Comparison of ENCODE assay signal across 27 cellular contexts in the genomic region with DNA sequence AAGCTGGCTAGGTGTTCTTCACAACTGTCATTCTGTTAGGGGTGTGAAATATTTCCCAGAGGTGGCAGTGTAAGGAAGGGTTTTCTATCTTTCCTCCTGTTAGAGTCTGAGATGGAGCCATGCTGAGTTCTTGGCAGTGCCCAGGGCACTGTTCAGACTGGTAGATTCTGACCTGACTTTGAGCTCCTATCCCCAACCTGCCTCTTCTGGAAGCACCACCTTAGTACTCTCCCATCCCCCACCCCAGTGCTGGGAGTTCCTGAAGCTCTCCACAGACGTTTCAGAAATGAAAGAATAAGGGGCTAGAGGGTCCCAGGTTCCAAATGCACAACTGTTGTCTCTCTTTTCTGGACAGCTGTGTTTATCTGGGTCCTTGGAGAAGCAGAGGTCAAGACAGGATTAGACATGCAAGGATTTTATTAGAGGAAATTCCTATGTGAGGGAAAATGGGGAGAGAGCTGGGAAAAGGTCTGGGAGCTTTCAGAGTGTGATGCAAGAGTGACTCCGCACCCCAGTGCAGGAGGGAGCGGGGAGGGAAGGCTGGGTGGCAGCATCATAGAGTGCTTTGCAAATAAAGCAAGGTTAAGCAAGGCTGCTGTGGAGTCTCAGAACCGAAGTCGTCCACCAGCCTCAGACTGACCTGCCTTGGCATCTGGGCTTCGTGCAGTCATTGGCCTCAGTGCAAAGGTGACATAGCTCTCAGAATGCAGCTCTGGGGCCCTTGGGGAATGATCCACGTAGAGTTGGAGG.
DNase-seq lines count a peak whose midpoint lies in the region; ATAC-seq and TF ChIP-seq lines count a peak whose summit lies in the region.
"Had no signal": no experiment of that assay in that cellular context is flagged by ENCODE, and none has a peak within 500 bp of the region (broad histone marks: within the 10 kb centered on the region; RNA-seq: fewer than 3 reads in every experiment).

No MANE protein-coding gene starts in this region.

- H3K9me3 Mint-ChIP-seq in MCF 10A (ENCODE audit: unreplicated experiment), result no peaks in the 10 kb centered on the region
- H3K9me3 Mint-ChIP-seq: activated T-helper 2 cell treated with anti-CD3 and anti-CD28 coated beads, Interferon-gamma antibody, Interleukin-2, Interleukin-4, amounts not matched to agents 10 μg/mL and 5 μg/mL and 100 μg/mL, durations not matched to agents 14 hours and 24 hours and 36 hours; T-cell had no signal

- H3K36me3 Mint-ChIP-seq in MCF 10A (ENCODE audit: insufficient read depth, unreplicated experiment), result no peaks in the 10 kb centered on the region
- H3K36me3 Mint-ChIP-seq: T-cell had no signal

- DNase-seq in MCF 10A (ENCODE audit: unreplicated experiment) (peak; percentile 82), breast epithelium (ENCODE audit: low spot score in 2 of 2) (no peak), RWPE1 (ENCODE audit: low spot score) (peak; percentile 93), hepatocyte (ENCODE audit: low spot score) (peak; percentile 48), upper lobe of left lung (peak in 1 of 2 donors; percentile 66), middle frontal gyrus (ENCODE audit: extremely low spot score, low spot score) (no peak), NCI-H1092 (lab: John Stamatoyannopoulos, UW) (no peak)
- DNase-seq: activated CD4-positive, alpha-beta T cell treated with anti-CD3 and anti-CD28 coated beads for 36 hours; body of pancreas; Caco-2; foreskin melanocyte; midbrain; NCI-H146; NCI-H2171 treated with DMSO at 0.1 percent for 48 hours; NCI-H69; SHP77; small intestine; stimulated activated CD4-positive, alpha-beta T cell treated with anti-CD3 and anti-CD28 coated beads, Interleukin-2, amount 100 ng/mL, for 48 hours; stimulated activated naive CD8-positive, alpha-beta T cell treated with anti-CD3 and anti-CD28 coated beads, Interleukin-15, Interleukin-2, amounts not matched to agents 100 U/mL and 50 U/mL, for 24 hours; T-cell had no signal

- H4K20me1 ChIP-seq in hepatocyte (ENCODE audit: insufficient read depth, poor library complexity, severe bottlenecking), result no peaks in the 10 kb centered on the region

- TF ChIP-seq EP300 in upper lobe of left lung (IDR thresholded peaks at IDR 0.05), result no peak

- H3K36me3 ChIP-seq in breast epithelium (no peaks in the 10 kb centered on the region), hepatocyte (replicated peaks; ENCODE audit: insufficient read depth, low read depth) (no peaks in the 10 kb centered on the region), upper lobe of left lung (no peaks in the 10 kb centered on the region)
- H3K36me3 ChIP-seq: prostate gland, tibial nerve had no signal

- no peaks in the 10 kb centered on the region for H3K79me2 ChIP-seq in hepatocyte

- no peak for TF ChIP-seq POLR2A in breast epithelium (IDR thresholded peaks at IDR 0.05)
- no peak for TF ChIP-seq POLR2A in upper lobe of left lung (IDR thresholded peaks at IDR 0.05)

- no peak overlapping the region for H2AFZ ChIP-seq in hepatocyte

- no peaks in the 10 kb centered on the region for H3K9me2 ChIP-seq in hepatocyte (replicated peaks; ENCODE audit: insufficient read depth)

- H3K4me3 ChIP-seq in breast epithelium, result no peak overlapping the region
- no peak overlapping the region for H3K4me3 ChIP-seq in hepatocyte
- no peak overlapping the region for H3K4me3 ChIP-seq in upper lobe of left lung
- H3K4me3 ChIP-seq: body of pancreas, coronary artery, prostate gland, tibial nerve had no signal

- WGBS in hepatocyte (ENCODE audit: low lambda C conversion rate, missing lambda C conversion rate), result 48% methylated on average over 7 of the region's 7 CpGs
- whole genome bisulfite sequencing in upper lobe of left lung, 2 donors, result 45 to 55% methylated on average over 7 of the region's 7 CpGs

- H3K4me1 ChIP-seq in breast epithelium, result no peaks in the 10 kb centered on the region
- peaks cover 2% of the 10 kb centered on the region for H3K4me1 ChIP-seq in hepatocyte (ENCODE audit: insufficient read depth)
- peaks cover 0 to 9% (median 0%) of the 10 kb centered on the region in 4 donors for H3K4me1 ChIP-seq in upper lobe of left lung
- H3K4me1 ChIP-seq: body of pancreas, prostate gland, tibial nerve had no signal

- TF ChIP-seq CTCF in MCF 10A (IDR thresholded peaks at IDR 0.05; ENCODE audit: unreplicated experiment) (no peak), breast epithelium (IDR thresholded peaks at IDR 0.05) (no peak), RWPE1 (conservative IDR thresholded peaks at IDR 0.05; ENCODE audit: low read depth) (no peak), hepatocyte (IDR thresholded peaks at IDR 0.05; ENCODE audit: poor library complexity) (no peak), upper lobe of left lung (IDR thresholded peaks at IDR 0.05) (no peak)

- intact Hi-C loops in MCF 10A (cut with micrococcal nuclease), result no loop called here
- intact Hi-C loops in breast epithelium (cut with DNase I; ENCODE audit: low total_unique reads), result no loop called here

- H3K27ac Mint-ChIP-seq in MCF 10A (ENCODE audit: low read depth, unreplicated experiment), result no peak overlapping the region
- H3K27ac Mint-ChIP-seq: activated CD4-positive, alpha-beta T cell treated with anti-CD3 and anti-CD28 coated beads for 36 hours; activated T-helper 2 cell treated with anti-CD3 and anti-CD28 coated beads, Interferon-gamma antibody, Interleukin-2, Interleukin-4, amounts not matched to agents 10 μg/mL and 5 μg/mL and 100 μg/mL, durations not matched to agents 14 hours and 24 hours and 36 hours; B cell; T-cell had no signal

- no peaks in the 10 kb centered on the region for H3K27me3 Mint-ChIP-seq in MCF 10A (ENCODE audit: insufficient read depth, unreplicated experiment)

- no peak overlapping the region for H3K4me2 ChIP-seq in hepatocyte

- peak; percentile 21 to 82 for ATAC-seq in upper lobe of left lung (ENCODE audit: low FRiP score in 2 of 2)
- ATAC-seq in GM21825 (IDR thresholded peaks at IDR 0.05; ENCODE audit: unreplicated experiment), result no peak
- ATAC-seq: activated CD4-positive, alpha-beta T cell treated with anti-CD3 and anti-CD28 coated beads for 36 hours; body of pancreas; stimulated activated naive CD8-positive, alpha-beta T cell treated with anti-CD3 and anti-CD28 coated beads, Interleukin-15, Interleukin-2, amounts not matched to agents 100 U/mL and 50 U/mL, for 24 hours; T-cell had no signal

- H3K9me3 ChIP-seq in breast epithelium (no peaks in the 10 kb centered on the region), hepatocyte (ENCODE audit: low read depth) (no peaks in the 10 kb centered on the region), upper lobe of left lung (no peaks in the 10 kb centered on the region)
- H3K9me3 ChIP-seq: body of pancreas, Caco-2, prostate gland, tibial nerve had no signal

- no peak overlapping the region for H3K4me3 Mint-ChIP-seq in MCF 10A (ENCODE audit: unreplicated experiment)
- H3K4me3 Mint-ChIP-seq: activated CD4-positive, alpha-beta T cell treated with anti-CD3 and anti-CD28 coated beads for 36 hours; B cell; T-cell had no signal

- H3K27me3 ChIP-seq in breast epithelium, result peaks cover 0 to 5% of the 10 kb centered on the region in 2 donors
- H3K27me3 ChIP-seq in hepatocyte, result no peaks in the 10 kb centered on the region
- H3K27me3 ChIP-seq in upper lobe of left lung, result no peaks in the 10 kb centered on the region
- H3K27me3 ChIP-seq: body of pancreas, tibial nerve had no signal

- BruUV-seq in MCF 10A (replicated peaks; lab: Mats Ljungman, UMichigan), result no TSS peak

- POLR2A ChIA-PET in MCF 10A (lab: Yijun Ruan, JAX) (interaction anchor here (0.9 to 3.1 kb wide), 8 partner anchors 8 to 576 kb away, joined by 3 to 20 read pairs (median 10); a partner anchor contains a TSS), RWPE1 (lab: Yijun Ruan, JAX; ENCODE audit: low non-redundant PET) (interaction anchor here (0.7 kb wide), 1 partner anchor 1456 kb away, joined by 3 read pairs; no protein-coding TSS in a partner anchor)

- CTCF ChIA-PET in MCF 10A (lab: Yijun Ruan, JAX), result interaction anchor here (0.5 to 8.2 kb wide), 17 partner anchors 8 to 1396 kb away, joined by 3 to 77 read pairs (median 4); no protein-coding TSS in a partner anchor
- CTCF ChIA-PET in RWPE1 (lab: Yijun Ruan, JAX), result interaction anchor here (0.6 kb wide), 1 partner anchor 14 kb away, joined by 3 read pairs; no protein-coding TSS in a partner anchor

- H3K4me1 Mint-ChIP-seq in MCF 10A (ENCODE audit: insufficient read depth, unreplicated experiment), result peaks cover 20% of the 10 kb centered on the region
- H3K4me1 Mint-ChIP-seq: activated CD4-positive, alpha-beta T cell treated with anti-CD3 and anti-CD28 coated beads for 36 hours; B cell; T-cell had no signal

- no peak overlapping the region for H3K27ac ChIP-seq in breast epithelium
- H3K27ac ChIP-seq in RWPE1, result peak overlapping the region; percentile 92
- H3K27ac ChIP-seq in hepatocyte, result no peak overlapping the region
- H3K27ac ChIP-seq in upper lobe of left lung, result no peak overlapping the region
- H3K27ac ChIP-seq: 22Rv1, body of pancreas, coronary artery, tibial nerve had no signal

Comparison
In these comparisons a context has a peak if more than half of its experiments do, and no peak if none do; other contexts are left out.
1. DNase-seq: peak in MCF 10A (single experiment), RWPE1 (single experiment) and hepatocyte (single experiment); none in breast epithelium (0 of 2), middle frontal gyrus (single experiment) and NCI-H1092 (single experiment).